19 cellular contexts compared by ENCODE assay signal in the genomic region with DNA sequence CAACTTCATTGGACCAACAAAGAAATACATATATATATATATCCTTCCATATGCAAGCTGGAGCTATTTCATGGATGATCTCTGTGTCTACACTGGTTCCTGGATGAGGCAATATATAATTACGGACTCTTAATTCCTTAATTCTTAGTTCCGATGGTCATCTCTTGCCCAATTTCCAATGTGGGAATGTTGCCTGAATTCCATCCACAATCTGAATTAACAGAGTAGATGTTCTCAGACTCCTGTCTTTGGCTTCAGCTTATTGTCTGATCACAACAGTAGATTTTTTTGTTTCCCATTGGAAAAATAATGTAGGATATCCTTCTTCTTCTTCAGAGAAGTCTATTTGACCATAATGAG.
DNase-seq lines count a peak whose midpoint lies in the region; ATAC-seq and TF ChIP-seq lines count a peak whose summit lies in the region.
"Had no signal": no experiment of that assay in that cellular context is flagged by ENCODE, and none has a peak within 500 bp of the region (broad histone marks: within the 10 kb centered on the region; RNA-seq: fewer than 3 reads in every experiment).

No MANE protein-coding gene starts in this region.

- no peak for TF ChIP-seq CTCF in SK-N-SH (IDR thresholded peaks at IDR 0.05)
- no peak for TF ChIP-seq CTCF in hepatocyte (IDR thresholded peaks at IDR 0.05; ENCODE audit: poor library complexity)
- no peak for TF ChIP-seq CTCF in type B pancreatic cell (conservative IDR thresholded peaks at IDR 0.05)

- no peaks in the 10 kb centered on the region for H3K9me2 ChIP-seq in SK-N-SH
- no peaks in the 10 kb centered on the region for H3K9me2 ChIP-seq in hepatocyte (replicated peaks; ENCODE audit: insufficient read depth)

- H3K9me3 ChIP-seq in SK-N-SH (no peaks in the 10 kb centered on the region), adipocyte (ENCODE audit: control insufficient read depth, low read length) (no peaks in the 10 kb centered on the region), hepatocyte (ENCODE audit: low read depth) (no peaks in the 10 kb centered on the region)

- no peak overlapping the region for H3K9ac ChIP-seq in SK-N-SH
- peak overlapping the region; percentile 79 for H3K9ac ChIP-seq in adipocyte (ENCODE audit: low read length)

- CTCF ChIA-PET in SK-N-SH (lab: Yijun Ruan, JAX): interaction anchor here (0.7 to 1.9 kb wide), 2 partner anchors 10 to 90 kb away, joined by 3 to 6 read pairs; no protein-coding TSS in a partner anchor

- H3K36me3 Mint-ChIP-seq in type B pancreatic cell: no peaks in the 10 kb centered on the region

- ATAC-seq in SK-N-SH treated with all-trans-retinoic acid at 6 μM for 48 hours: no peak
- ATAC-seq: GM23338 had no signal

- H3K36me3 ChIP-seq in SK-N-SH (replicated peaks in 1 of 2; ENCODE audit: control insufficient read depth in 1 of 2, insufficient read depth in 2 of 2, low read length in 1 of 2) (no peaks in the 10 kb centered on the region), adipocyte (ENCODE audit: control insufficient read depth, insufficient read depth, low read length, severe bottlenecking) (no peaks in the 10 kb centered on the region), hepatocyte (replicated peaks; ENCODE audit: insufficient read depth, low read depth) (no peaks in the 10 kb centered on the region)

- peak overlapping the region; percentile 73 to 100; a peak in 3 of 4 replicates for H3K27ac ChIP-seq in SK-N-SH (ENCODE audit: low read depth in 2 of 2, low read length in 1 of 2)
- H3K27ac ChIP-seq in hepatocyte: peak overlapping the region; percentile 76
- H3K27ac ChIP-seq: 22Rv1, C4-2B had no signal

- no peak for TF ChIP-seq EP300 in SK-N-SH (IDR thresholded peaks at IDR 0.05; ENCODE audit: borderline replicate concordance in 1 of 2, low read depth in 1 of 2, low read length in 1 of 2)

- DNase-seq in SK-N-SH: no peak
- DNase-seq in adipocyte (ENCODE audit: low read depth): peak; percentile 72
- no peak for DNase-seq in hepatocyte (ENCODE audit: low spot score)
- no peak for DNase-seq in type B pancreatic cell (ENCODE audit: extremely low spot score, unreplicated experiment)
- DNase-seq in stimulated activated naive CD4-positive, alpha-beta T cell (lab: John Stamatoyannopoulos, UW): no peak
- DNase-seq in stimulated activated CD4-positive, alpha-beta T cell treated with anti-CD3 and anti-CD28 coated beads, Interleukin-12 subunit alpha, Interleukin-12 subunit beta, amount 100 ng/mL, for 4 hours: no peak
- DNase-seq in hypothalamus (lab: John Stamatoyannopoulos, UW): no peak
- DNase-seq: COR-L47, DMS153, NCI-H1417, NCI-H1930, NCI-H2171, NCI-H446 treated with DMSO at 0.1 percent for 48 hours, NCI-H82 had no signal

- TF ChIP-seq RAD21 in SK-N-SH (IDR thresholded peaks at IDR 0.05; ENCODE audit: low read length): no peak

- no peaks in the 10 kb centered on the region for H3K27me3 Mint-ChIP-seq in type B pancreatic cell
- H3K27me3 Mint-ChIP-seq: IgD-negative memory B cell had no signal

- H4K20me1 ChIP-seq in SK-N-SH (ENCODE audit: insufficient read depth) (no peaks in the 10 kb centered on the region), hepatocyte (ENCODE audit: insufficient read depth, poor library complexity, severe bottlenecking) (no peaks in the 10 kb centered on the region)

- peaks cover 34% of the 10 kb centered on the region for H3K4me1 Mint-ChIP-seq in type B pancreatic cell (ENCODE audit: unreplicated experiment)

- no peak overlapping the region for H2AFZ ChIP-seq in SK-N-SH (ENCODE audit: low read depth)
- peak overlapping the region; percentile 34 for H2AFZ ChIP-seq in hepatocyte

- no peak overlapping the region for H3K4me3 Mint-ChIP-seq in type B pancreatic cell
- H3K4me3 Mint-ChIP-seq: GM23338, IgD-negative memory B cell had no signal

- H3K9me3 Mint-ChIP-seq in type B pancreatic cell: no peaks in the 10 kb centered on the region
- H3K9me3 Mint-ChIP-seq: GM23338, IgD-negative memory B cell had no signal

- H3K4me1 ChIP-seq in SK-N-SH (ENCODE audit: control insufficient read depth in 1 of 2, insufficient read depth in 2 of 2, low read depth in 1 of 2, low read length in 1 of 2) (peaks cover 0 to 28% of the 10 kb centered on the region in 2 experiments; a peak in 2 of 4 replicates), adipocyte (ENCODE audit: control insufficient read depth, insufficient read depth, low read length) (peaks cover 36% of the 10 kb centered on the region), hepatocyte (ENCODE audit: insufficient read depth) (peaks cover 26% of the 10 kb centered on the region)

- peak overlapping the region; percentile 27; the same call in 1 of the 2 replicates for H3K4me2 ChIP-seq in SK-N-SH
- H3K4me2 ChIP-seq in hepatocyte: peak overlapping the region; percentile 61
- H3K4me2 ChIP-seq: GM23338 had no signal

- POLR2A ChIA-PET in SK-N-SH (lab: Yijun Ruan, JAX): no interaction called here

- H3K27ac Mint-ChIP-seq in type B pancreatic cell: peak overlapping the region; percentile 83
- H3K27ac Mint-ChIP-seq: GM23338, IgD-negative memory B cell had no signal

- H3K4me3 ChIP-seq in SK-N-SH (ENCODE audit: low read depth in 2 of 2, low read length in 1 of 2) (no peak overlapping the region), adipocyte (ENCODE audit: low read length) (peak overlapping the region; percentile 51), hepatocyte (no peak overlapping the region)
- H3K4me3 ChIP-seq: GM23338 had no signal

- no peaks in the 10 kb centered on the region for H3K27me3 ChIP-seq in SK-N-SH (ENCODE audit: insufficient read depth)
- H3K27me3 ChIP-seq in adipocyte (replicated peaks; ENCODE audit: control insufficient read depth, insufficient read depth, low read length): no peaks in the 10 kb centered on the region
- H3K27me3 ChIP-seq in hepatocyte: no peaks in the 10 kb centered on the region

- H3K79me2 ChIP-seq in SK-N-SH (ENCODE audit: insufficient read depth) (no peaks in the 10 kb centered on the region), hepatocyte (no peaks in the 10 kb centered on the region)

- WGBS in SK-N-SH (ENCODE audit: low lambda C conversion rate): 84% methylated on average over 2 of the region's 2 CpGs
- WGBS in hepatocyte (ENCODE audit: low lambda C conversion rate, missing lambda C conversion rate): 82% methylated on average over 2 of the region's 2 CpGs

- H3F3A ChIP-seq in SK-N-SH (replicated peaks; ENCODE audit: insufficient read depth): no peaks in the 10 kb centered on the region

TF ChIP-seq in SK-N-SH, 30 proteins besides CTCF, POLR2A, EP300 and RAD21 (continues in another document):
- no peak for TF ChIP-seq NRF1 (IDR thresholded peaks at IDR 0.05; ENCODE audit: low read depth, low read length)
- no peak for TF ChIP-seq RFX5 (IDR thresholded peaks at IDR 0.05; ENCODE audit: low read length)
- TF ChIP-seq FOSL2 (IDR thresholded peaks at IDR 0.05; ENCODE audit: borderline replicate concordance, low read depth): no peak
- TF ChIP-seq, protein P1, sequence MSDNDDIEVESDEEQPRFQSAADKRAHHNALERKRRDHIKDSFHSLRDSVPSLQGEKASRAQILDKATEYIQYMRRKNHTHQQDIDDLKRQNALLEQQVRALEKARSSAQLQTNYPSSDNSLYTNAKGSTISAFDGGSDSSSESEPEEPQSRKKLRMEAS (IDR thresholded peaks at IDR 0.05; ENCODE audit: low read depth): no peak
- no peak for TF ChIP-seq MXI1 (IDR thresholded peaks at IDR 0.05; ENCODE audit: low read depth, low read length)
- TF ChIP-seq TAF1 (IDR thresholded peaks at IDR 0.05; ENCODE audit: borderline replicate concordance, low read depth, low read length): no peak
- no peak for TF ChIP-seq SIN3A (IDR thresholded peaks at IDR 0.05; ENCODE audit: borderline replicate concordance, low read depth, low read length)
- TF ChIP-seq JUND (IDR thresholded peaks at IDR 0.05): no peak
- TF ChIP-seq NFIC (IDR thresholded peaks at IDR 0.05; ENCODE audit: borderline replicate concordance): no peak
- no peak for TF ChIP-seq GATA2 (CRISPR knock-in tag; IDR thresholded peaks at IDR 0.05)
- TF ChIP-seq, protein P2, sequence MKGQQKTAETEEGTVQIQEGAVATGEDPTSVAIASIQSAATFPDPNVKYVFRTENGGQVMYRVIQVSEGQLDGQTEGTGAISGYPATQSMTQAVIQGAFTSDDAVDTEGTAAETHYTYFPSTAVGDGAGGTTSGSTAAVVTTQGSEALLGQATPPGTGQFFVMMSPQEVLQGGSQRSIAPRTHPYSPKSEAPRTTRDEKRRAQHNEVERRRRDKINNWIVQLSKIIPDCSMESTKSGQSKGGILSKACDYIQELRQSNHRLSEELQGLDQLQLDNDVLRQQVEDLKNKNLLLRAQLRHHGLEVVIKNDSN (IDR thresholded peaks at IDR 0.05; ENCODE audit: borderline replicate concordance, low read depth): no peak

TF ChIP-seq in SK-N-SH treated with all-trans-retinoic acid at 6 μM for 48 hours, 23 proteins besides CTCF, POLR2A, EP300 and RAD21 (continues in another document):
- no peak for TF ChIP-seq PPARA (CRISPR knock-in tag; IDR thresholded peaks at IDR 0.05; ENCODE audit: borderline replicate concordance)
- TF ChIP-seq RARB (CRISPR knock-in tag; IDR thresholded peaks at IDR 0.05): no peak
- TF ChIP-seq ARNTL (CRISPR knock-in tag; IDR thresholded peaks at IDR 0.05; ENCODE audit: borderline replicate concordance, low read depth): no peak
- TF ChIP-seq GLIS3 (CRISPR knock-in tag; IDR thresholded peaks at IDR 0.05): no peak
- TF ChIP-seq ZFP3 (CRISPR knock-in tag; IDR thresholded peaks at IDR 0.05): no peak
- no peak for TF ChIP-seq ZNF70 (CRISPR knock-in tag; IDR thresholded peaks at IDR 0.05)
- no peak for TF ChIP-seq TCF4 (CRISPR knock-in tag; IDR thresholded peaks at IDR 0.05; ENCODE audit: borderline replicate concordance)
- TF ChIP-seq, protein P3, sequence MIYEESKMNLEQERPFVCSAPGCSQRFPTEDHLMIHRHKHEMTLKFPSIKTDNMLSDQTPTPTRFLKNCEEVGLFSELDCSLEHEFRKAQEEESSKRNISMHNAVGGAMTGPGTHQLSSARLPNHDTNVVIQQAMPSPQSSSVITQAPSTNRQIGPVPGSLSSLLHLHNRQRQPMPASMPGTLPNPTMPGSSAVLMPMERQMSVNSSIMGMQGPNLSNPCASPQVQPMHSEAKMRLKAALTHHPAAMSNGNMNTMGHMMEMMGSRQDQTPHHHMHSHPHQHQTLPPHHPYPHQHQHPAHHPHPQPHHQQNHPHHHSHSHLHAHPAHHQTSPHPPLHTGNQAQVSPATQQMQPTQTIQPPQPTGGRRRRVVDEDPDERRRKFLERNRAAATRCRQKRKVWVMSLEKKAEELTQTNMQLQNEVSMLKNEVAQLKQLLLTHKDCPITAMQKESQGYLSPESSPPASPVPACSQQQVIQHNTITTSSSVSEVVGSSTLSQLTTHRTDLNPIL (CRISPR knock-in tag; IDR thresholded peaks at IDR 0.05; ENCODE audit: low read depth): no peak
